In genomic region chr15:77818484-77819270, GRCh38 we compare ENCODE assay signal across 14 cellular contexts.
DNase-seq lines count a peak whose midpoint lies in the region; ATAC-seq, FAIRE-seq and TF ChIP-seq lines count a peak whose summit lies in the region.
"Had no signal": no experiment of that assay in that cellular context is flagged by ENCODE, and none has a peak within 500 bp of the region (broad histone marks: within the 10 kb centered on the region; RNA-seq: fewer than 3 reads in every experiment).

No MANE protein-coding gene starts in this region.

- peak overlapping the region; percentile 99 for H3K4me2 ChIP-seq in A549

- POLR2A ChIA-PET in A549 (lab: Yijun Ruan, JAX) (no interaction called here), T-cell (lab: Charles Lee) (no interaction called here)

- H3K4me3 ChIP-seq in A549 = peak overlapping the region; percentile 54
- H3K4me3 ChIP-seq in H7 (ENCODE audit: insufficient read depth, low read depth, low read length) = peak overlapping the region; percentile 57
- peak overlapping the region; percentile 49 for H3K4me3 ChIP-seq in neuron (ENCODE audit: low read length)
- H3K4me3 ChIP-seq: K562 had no signal

- no peak overlapping the region for H3K27ac Mint-ChIP-seq in chondrocyte (ENCODE audit: unreplicated experiment)
- no peak overlapping the region for H3K27ac Mint-ChIP-seq in stimulated activated memory B cell treated with anti-CD40 and anti-IgM and Interleukin-4, amounts not matched to agents 10 μg/mL and 1 μg/mL and 100 μg/mL, for 72 hours
- no peak overlapping the region for H3K27ac Mint-ChIP-seq in T-cell

- H3K9me3 ChIP-seq in A549 = no peaks in the 10 kb centered on the region
- no peaks in the 10 kb centered on the region for H3K9me3 ChIP-seq in neuron (ENCODE audit: low read length)

- no peak for DNase-seq in A549 (ENCODE audit: low read depth in 1 of 2, low spot score in 1 of 2)
- DNase-seq in H7 = peak; percentile 76
- DNase-seq in chondrocyte (ENCODE audit: low spot score) = no peak
- no peak for DNase-seq in GM20000 (ENCODE audit: low spot score)
- DNase-seq in T-cell = no peak
- DNase-seq: activated CD4-positive, alpha-beta T cell treated with anti-CD3 and anti-CD28 coated beads, Interleukin-2, amount 50 U/mL, for 1 hour; activated gamma-delta T cell; cerebellar nuclear complex; NCI-H510A had no signal

- H3K36me3 ChIP-seq in H7 (replicated peaks; ENCODE audit: control insufficient read depth, insufficient read depth, low read length) (no peaks in the 10 kb centered on the region), neuron (ENCODE audit: insufficient read depth, low read length) (no peaks in the 10 kb centered on the region)

- no peak for TF ChIP-seq CTCF in A549 (IDR thresholded peaks at IDR 0.05)
- TF ChIP-seq CTCF in chondrocyte (IDR thresholded peaks at IDR 0.05) = no peak
- TF ChIP-seq CTCF in GM20000 (IDR thresholded peaks at IDR 0.05; ENCODE audit: extremely low read depth, missing control alignments) = no peak

- H3K36me3 Mint-ChIP-seq in chondrocyte (ENCODE audit: low read depth) (no peaks in the 10 kb centered on the region), T-cell (no peaks in the 10 kb centered on the region)
- H3K36me3 Mint-ChIP-seq in stimulated activated memory B cell treated with anti-CD40 and anti-IgM and Interleukin-4, amounts not matched to agents 10 μg/mL and 1 μg/mL and 100 μg/mL, for 72 hours = no peaks in the 10 kb centered on the region

- 81% methylated on average over 16 of the region's 81 CpGs for WGBS in A549 (ENCODE audit: missing lambda C conversion rate)

- H3K9me3 Mint-ChIP-seq in chondrocyte (ENCODE audit: low read depth) (no peaks in the 10 kb centered on the region), T-cell (no peaks in the 10 kb centered on the region)
- H3K9me3 Mint-ChIP-seq in stimulated activated memory B cell treated with anti-CD40 and anti-IgM and Interleukin-4, amounts not matched to agents 10 μg/mL and 1 μg/mL and 100 μg/mL, for 72 hours = no peaks in the 10 kb centered on the region

- H3K4me1 Mint-ChIP-seq in chondrocyte (ENCODE audit: low read depth) (no peaks in the 10 kb centered on the region), T-cell (peaks cover 0 to 12% (median 6%) of the 10 kb centered on the region in 3 donors)
- H3K4me1 Mint-ChIP-seq in stimulated activated memory B cell treated with anti-CD40 and anti-IgM and Interleukin-4, amounts not matched to agents 10 μg/mL and 1 μg/mL and 100 μg/mL, for 72 hours = peaks cover 8% of the 10 kb centered on the region

- peaks cover 40% of the 10 kb centered on the region for H3K27me3 ChIP-seq in H7 (ENCODE audit: control insufficient read depth, insufficient read depth, low read length)
- H3K27me3 ChIP-seq in neuron (ENCODE audit: insufficient read depth, low read length) = peaks cover 55% of the 10 kb centered on the region

- H2AFZ ChIP-seq in neuron (ENCODE audit: low read depth, low read length) = no peak overlapping the region
- H2AFZ ChIP-seq: parathyroid adenoma had no signal

- ATAC-seq in A549 (no peak), GM19351 (IDR thresholded peaks at IDR 0.05; ENCODE audit: unreplicated experiment) (no peak), T-cell (replicated peaks in 1 of 4) (no peak)
- ATAC-seq in stimulated activated memory B cell treated with anti-CD40 and anti-IgM and Interleukin-4, amounts not matched to agents 10 μg/mL and 1 μg/mL and 100 μg/mL, for 72 hours = no peak
- ATAC-seq: K562 had no signal

- H3K4me1 ChIP-seq in A549 (peaks cover 8% of the 10 kb centered on the region; the same call in 1 of the 3 replicates), neuron (ENCODE audit: insufficient read depth, low read length) (peaks cover 3% of the 10 kb centered on the region)
- H3K4me1 ChIP-seq: parathyroid adenoma had no signal

- peak overlapping the region; percentile 9 for H3K4me3 Mint-ChIP-seq in chondrocyte (ENCODE audit: unreplicated experiment)
- H3K4me3 Mint-ChIP-seq in stimulated activated memory B cell treated with anti-CD40 and anti-IgM and Interleukin-4, amounts not matched to agents 10 μg/mL and 1 μg/mL and 100 μg/mL, for 72 hours = no peak overlapping the region
- peak overlapping the region in 1 of 3 donors; percentile 55 for H3K4me3 Mint-ChIP-seq in T-cell

- no peak for FAIRE-seq in A549 (lab: Jason Lieb, UNC)
- FAIRE-seq: K562 had no signal

- no peak for TF ChIP-seq RAD21 in A549 (conservative IDR thresholded peaks at IDR 0.05 in 1 of 2, IDR thresholded peaks at IDR 0.05 in 1 of 2)

- peak overlapping the region in 1 of 2 experiments; percentile 67; a peak in 4 of 6 replicates for H3K27ac ChIP-seq in A549
- H3K27ac ChIP-seq: parathyroid adenoma had no signal

- TF ChIP-seq EP300 in A549 (IDR thresholded peaks at IDR 0.05) = no peak

- CTCF ChIA-PET in A549 (lab: Yijun Ruan, JAX) (interaction anchor here (0.6 to 3.5 kb wide), 4 partner anchors 13 to 185 kb away, joined by 3 to 35 read pairs (median 5); partner anchors contain the start of gene LINGO1), T-cell (lab: Charles Lee) (no interaction called here)

- TF ChIP-seq POLR2A in A549 (IDR thresholded peaks at IDR 0.05; ENCODE audit: low read length) = no peak

- H3K27me3 Mint-ChIP-seq in chondrocyte (ENCODE audit: low read depth) (peaks cover 34% of the 10 kb centered on the region), T-cell (peaks cover 47 to 61% of the 10 kb centered on the region in 2 donors)
- peaks cover 62% of the 10 kb centered on the region for H3K27me3 Mint-ChIP-seq in stimulated activated memory B cell treated with anti-CD40 and anti-IgM and Interleukin-4, amounts not matched to agents 10 μg/mL and 1 μg/mL and 100 μg/mL, for 72 hours

TF ChIP-seq in A549, 52 proteins besides CTCF, POLR2A, EP300 and RAD21:
- TF ChIP-seq CHD2 (IDR thresholded peaks at IDR 0.05; ENCODE audit: low read length, partially characterized antibody) (no peak), POLR2AphosphoS2 (conservative IDR thresholded peaks at IDR 0.05; ENCODE audit: low read length) (no peak), BCL3 (IDR thresholded peaks at IDR 0.05) (no peak), TP53 (CRISPR knock-in tag; IDR thresholded peaks at IDR 0.05) (no peak), RNF2 (IDR thresholded peaks at IDR 0.05; ENCODE audit: borderline replicate concordance, low read depth) (no peak), HEYL (CRISPR knock-in tag; IDR thresholded peaks at IDR 0.05) (no peak), RCOR1 (IDR thresholded peaks at IDR 0.05; ENCODE audit: low read depth, low read length) (no peak), EHMT2 (IDR thresholded peaks at IDR 0.05; ENCODE audit: low read depth) (no peak), HOXB5 (CRISPR knock-in tag; IDR thresholded peaks at IDR 0.05) (no peak), HOXB13 (CRISPR knock-in tag; IDR thresholded peaks at IDR 0.05; ENCODE audit: low read depth) (no peak), GATA3 (IDR thresholded peaks at IDR 0.05; ENCODE audit: borderline replicate concordance) (no peak), ZSCAN20 (CRISPR knock-in tag; IDR thresholded peaks at IDR 0.05) (no peak), JUN (IDR thresholded peaks at IDR 0.05) (no peak), CBX2 (IDR thresholded peaks at IDR 0.05; ENCODE audit: borderline replicate concordance, low read depth) (no peak), SREBF2 (IDR thresholded peaks at IDR 0.05) (no peak), ZNF302 (CRISPR knock-in tag; IDR thresholded peaks at IDR 0.05) (no peak), FOSL2 (IDR thresholded peaks at IDR 0.05) (no peak), FOSL2 (CRISPR knock-in tag; IDR thresholded peaks at IDR 0.05) (no peak), NPAS2 (CRISPR knock-in tag; IDR thresholded peaks at IDR 0.05; ENCODE audit: borderline replicate concordance) (no peak), MAFK (IDR thresholded peaks at IDR 0.05; ENCODE audit: partially characterized antibody) (no peak)
